Comparison of ENCODE assay signal across 8 cellular contexts in genomic region chr6:84227434-84228197, GRCh38. TPM values are rescaled to one million over a fixed set of nuclear protein-coding genes. Genes with fewer than 3 reads are reported as not detected.
DNase-seq lines count a peak whose midpoint lies in the region; ATAC-seq and TF ChIP-seq lines count a peak whose summit lies in the region.

CEP162 (minus strand) TSS chr6:84227643; CDS start chr6:84226393, 1,250 bp downstream.

- TF ChIP-seq CTCF in AG10803 (conservative IDR thresholded peaks at IDR 0.05; ENCODE audit: low read length): peak; percentile 81

- DNase-seq in AG10803 (ENCODE audit: low read depth): peak; percentile 78
- DNase-seq in NCI-H345 (lab: John Stamatoyannopoulos, UW): peak; percentile 92
- DNase-seq in cerebellum (ENCODE audit: low spot score): peak; percentile 88
- DNase-seq in kidney glomerular epithelial cell (lab: John Stamatoyannopoulos, UW): peak; percentile 91
- peak; percentile 53 to 73 for DNase-seq in stimulated activated CD4-positive, alpha-beta T cell treated with anti-CD3 and anti-CD28 coated beads, Interleukin-1b, Interleukin-23, amount 100 ng/mL, for 1 hour (ENCODE audit: low read depth in 2 of 2)

- ATAC-seq in GM19023 (IDR thresholded peaks at IDR 0.05; ENCODE audit: unreplicated experiment) (peak; percentile 99), HG03280 (IDR thresholded peaks at IDR 0.05; ENCODE audit: unreplicated experiment) (peak; percentile 98)
- peak; percentile 95 to 96 for ATAC-seq in activated CD4-positive, CD25-positive, alpha-beta regulatory T cell treated with anti-CD3 and anti-CD28 coated beads, Interleukin-2, amount 50 U/mL, for 24 hours

- peak within 1 kb of the TSS; percentile 92 for H3K4me3 ChIP-seq in AG10803 (ENCODE audit: low read length)

RNA-seq across cellular contexts. Expression of gene CEP162, which starts in this region (rescaled TPM):
- total RNA-seq in cerebellum: 24.3 TPM

Comparison
In these comparisons a context has a peak if more than half of its experiments do, and no peak if none do; other contexts are left out.
1. Peak in every context shown above with its lines: DNase-seq, ATAC-seq and H3K4me3 ChIP-seq.